18 cellular contexts compared by ENCODE assay signal in genomic region chr2:120868366-120868765, GRCh38.
DNase-seq lines count a peak whose midpoint lies in the region; TF ChIP-seq lines count a peak whose summit lies in the region.
"Had no signal": no experiment of that assay in that cellular context is flagged by ENCODE, and none has a peak within 500 bp of the region (broad histone marks: within the 10 kb centered on the region; RNA-seq: fewer than 3 reads in every experiment).

No MANE protein-coding gene starts in this region.

- no peaks in the 10 kb centered on the region for H3K9me3 ChIP-seq in breast epithelium
- no peaks in the 10 kb centered on the region for H3K9me3 ChIP-seq in mammary epithelial cell (replicated peaks; ENCODE audit: insufficient read depth, low read length)
- H3K9me3 ChIP-seq in vagina = no peaks in the 10 kb centered on the region
- H3K9me3 ChIP-seq: suprapubic skin had no signal

- no peaks in the 10 kb centered on the region for H3K79me2 ChIP-seq in mammary epithelial cell (ENCODE audit: insufficient read depth, low read length)

- intact Hi-C loops in breast epithelium (cut with DNase I; ENCODE audit: low total_unique reads) (no loop called here), mammary epithelial cell (cut with micrococcal nuclease) (no loop called here), posterior vena cava (cut with DNase I) (loop anchor here (5.0 to 10.0 kb wide), 2 partner anchors 131 to 134 kb away; partner anchors contain the start of gene GLI2 (in 2 of the 2)), vagina (cut with DNase I) (loop anchor here (2.0 to 10.0 kb wide), 2 partner anchors 38 to 206 kb away; no protein-coding TSS in a partner anchor)

- dilution Hi-C loops in mammary epithelial cell (cut with HindIII; ENCODE audit: low sequenced_read_pairs) = no loop called here

- no peak overlapping the region for H3K9ac ChIP-seq in mammary epithelial cell (ENCODE audit: insufficient read depth, low read length)

- no peaks in the 10 kb centered on the region for H3K36me3 ChIP-seq in breast epithelium
- H3K36me3 ChIP-seq in mammary epithelial cell (ENCODE audit: insufficient read depth, low read length) = no peaks in the 10 kb centered on the region
- H3K36me3 ChIP-seq in vagina = no peaks in the 10 kb centered on the region
- H3K36me3 ChIP-seq: cardiac muscle cell, suprapubic skin had no signal

- peak overlapping the region in 1 of 2 donors; percentile 76 for H3K27ac ChIP-seq in breast epithelium
- no peak overlapping the region for H3K27ac ChIP-seq in mammary epithelial cell (ENCODE audit: insufficient read depth, low read depth, low read length)
- H3K27ac ChIP-seq in vagina = peak overlapping the region; percentile 85
- H3K27ac ChIP-seq: cardiac muscle cell had no signal

- peaks cover 0 to 6% of the 10 kb centered on the region in 2 donors for H3K4me1 ChIP-seq in breast epithelium
- H3K4me1 ChIP-seq in mammary epithelial cell (ENCODE audit: insufficient read depth, low read length) = peaks cover 10% of the 10 kb centered on the region
- peaks cover 43% of the 10 kb centered on the region for H3K4me1 ChIP-seq in vagina

- H3K27me3 ChIP-seq in breast epithelium (no peaks in the 10 kb centered on the region), mammary epithelial cell (ENCODE audit: insufficient read depth, low read length) (peaks cover 8% of the 10 kb centered on the region), vagina (no peaks in the 10 kb centered on the region)
- H3K27me3 ChIP-seq: cardiac muscle cell, suprapubic skin had no signal

- CTCF ChIA-PET in mammary epithelial cell (lab: Charles Lee; ENCODE audit: low non-redundant PET) = no interaction called here

- no TSS peak for BruUV-seq in mammary epithelial cell (replicated peaks; lab: Mats Ljungman, UMichigan)

- DNase-seq in breast epithelium (ENCODE audit: low spot score in 2 of 2) = no peak
- DNase-seq in mammary epithelial cell = no peak
- no peak for DNase-seq in fibroblast of villous mesenchyme (ENCODE audit: low read depth)
- DNase-seq in posterior vena cava (ENCODE audit: low spot score) = peak; percentile 16
- no peak for DNase-seq in vagina (ENCODE audit: extremely low spot score in 2 of 2)
- no peak for DNase-seq in activated effector memory CD4-positive, alpha-beta T cell treated with anti-CD3 and anti-CD28 coated beads, Interleukin-2, amount 50 U/mL, for 16 hours
- no peak for DNase-seq in pons (ENCODE audit: low spot score)
- DNase-seq in kidney tubule cell (ENCODE audit: low spot score) = no peak
- DNase-seq: 8988T; activated CD4-positive, CD25-positive, alpha-beta regulatory T cell treated with anti-CD3 and anti-CD28 coated beads, Interleukin-2, amount 50 U/mL, for 72 hours; activated CD8-positive, alpha-beta memory T cell treated with anti-CD3 and anti-CD28 coated beads, Interleukin-2, amount 50 U/mL, for 48 hours; activated naive CD4-positive, alpha-beta T cell treated with anti-CD3 and anti-CD28 coated beads for 36 hours; CD8-positive, alpha-beta memory T cell; NCI-H1694 treated with DMSO at 0.1 percent for 48 hours; NCI-H526 had no signal

- H2AFZ ChIP-seq in mammary epithelial cell (ENCODE audit: low read depth, low read length) = no peak overlapping the region

- TF ChIP-seq POLR2A in breast epithelium (IDR thresholded peaks at IDR 0.05) = no peak
- no peak for TF ChIP-seq POLR2A in vagina (IDR thresholded peaks at IDR 0.05)

- TF ChIP-seq CTCF in breast epithelium (IDR thresholded peaks at IDR 0.05) (no peak), mammary epithelial cell (conservative IDR thresholded peaks at IDR 0.05 in 1 of 2, IDR thresholded peaks at IDR 0.05 in 1 of 2; ENCODE audit: extremely low read depth in 1 of 2, insufficient read depth in 1 of 2, low read depth in 1 of 2, low read length in 2 of 2) (no peak), fibroblast of villous mesenchyme (IDR thresholded peaks at IDR 0.05; ENCODE audit: insufficient read depth, low read depth, low read length) (no peak), vagina (IDR thresholded peaks at IDR 0.05) (no peak)

- WGBS in mammary epithelial cell (ENCODE audit: low coverage, missing lambda C conversion rate) = 83% methylated on average over 2 of the region's 4 CpGs

- H4K20me1 ChIP-seq in mammary epithelial cell (ENCODE audit: insufficient read depth, low read length) = no peaks in the 10 kb centered on the region

- in situ Hi-C loops in mammary epithelial cell (cut with MboI; ENCODE audit: low sequenced_read_pairs in 2 of 2) = no loop called here

- no peak overlapping the region for H3K4me2 ChIP-seq in mammary epithelial cell (ENCODE audit: insufficient read depth, low read depth, low read length)

- H3K4me3 ChIP-seq in breast epithelium (peak overlapping the region; percentile 37 to 73 (median 51)), mammary epithelial cell (replicated peaks in 1 of 3; ENCODE audit: insufficient read depth in 1 of 3, low read depth in 2 of 3, low read length in 3 of 3) (no peak overlapping the region), fibroblast of villous mesenchyme (ENCODE audit: low read depth, low read length) (peak overlapping the region; percentile 49), vagina (peak overlapping the region in 1 of 2 donors; percentile 38)
- H3K4me3 ChIP-seq: cardiac muscle cell, GM12878 had no signal

Comparison
In these comparisons a context has a peak if more than half of its experiments do, and no peak if none do; other contexts are left out.
1. H3K4me3 ChIP-seq: peak in breast epithelium (3 of 3) and fibroblast of villous mesenchyme (single experiment); none in mammary epithelial cell (0 of 3).
2. intact Hi-C loops: an anchor here in posterior vena cava (5.0 to 10.0 kb wide) and vagina (2.0 to 10.0 kb wide); none called in breast epithelium and mammary epithelial cell.